In genomic region chr7:3909128-3909527, GRCh38 we compare ENCODE assay signal across 29 cellular contexts.
"Had no signal": no experiment of that assay in that cellular context is flagged by ENCODE, and none has a peak within 500 bp of the region (broad histone marks: within the 10 kb centered on the region; RNA-seq: fewer than 3 reads in every experiment).

No MANE protein-coding gene starts in this region.

- H3K27me3 Mint-ChIP-seq: activated naive CD4-positive, alpha-beta T cell treated with anti-CD3 and anti-CD28 coated beads, Interleukin-2, amount 50 U/mL, for 24 hours; activated naive CD8-positive, alpha-beta T cell treated with anti-CD3 and anti-CD28 coated beads, Interleukin-2, amount 10 ng/mL, durations not matched to agents 7 days and 5 days had no signal

- H3K4me1 ChIP-seq: ascending aorta, SJCRH30 had no signal

- DNase-seq: activated CD4-positive, alpha-beta T cell treated with anti-CD3 and anti-CD28 coated beads, Interleukin-2, amount 10 ng/mL, durations not matched to agents 24 days and 14 days; activated CD4-positive, alpha-beta T cell treated with anti-CD3 and anti-CD28 coated beads, Interleukin-2, amount 50 U/mL, for 4 hours; activated CD8-positive, alpha-beta T cell treated with anti-CD3 and anti-CD28 coated beads for 36 hours; activated gamma-delta T cell; activated naive CD4-positive, alpha-beta T cell treated with Interleukin-2 at 50 U/mL for 16 hours; activated naive CD8-positive, alpha-beta T cell treated with anti-CD3 and anti-CD28 coated beads, Interleukin-2, amount 10 ng/mL, durations not matched to agents 7 days and 5 days; activated T-cell treated with anti-CD3 and anti-CD28 coated beads, Interleukin-2, amount 50 U/mL, for 24 hours; amygdala; MM.1S; MV-4-11; NCI-H1092; NCI-H1436 treated with DMSO at 0.1 percent for 48 hours; NCI-H1694 treated with DMSO at 0.1 percent for 48 hours; NCI-H2029 treated with DMSO at 0.1 percent for 48 hours; NCI-H2107; NCI-H2171 treated with DMSO at 0.1 percent for 48 hours; NCI-H2227 treated with DMSO at 0.1 percent for 48 hours; NCI-H446; NCI-H510A treated with DMSO at 0.1 percent for 48 hours; NCI-H69; SHP77; SJCRH30; T1000 had no signal

- H3K36me3 Mint-ChIP-seq: activated naive CD4-positive, alpha-beta T cell treated with anti-CD3 and anti-CD28 coated beads, Interleukin-2, amount 50 U/mL, for 24 hours; activated naive CD8-positive, alpha-beta T cell treated with anti-CD3 and anti-CD28 coated beads, Interleukin-2, amount 10 ng/mL, durations not matched to agents 7 days and 5 days had no signal

- ATAC-seq: activated CD8-positive, alpha-beta T cell treated with anti-CD3 and anti-CD28 coated beads for 36 hours; Panc1 had no signal

- H3K36me3 ChIP-seq: ascending aorta, cardiac muscle cell, SJCRH30 had no signal

- H3K9me3 ChIP-seq: ascending aorta, SJCRH30 had no signal

- H3K9ac ChIP-seq: KMS-11 had no signal

- H3K27ac ChIP-seq: ascending aorta, cardiac muscle cell, KMS-11, SJCRH30 had no signal

- H3K4me3 Mint-ChIP-seq: activated CD4-positive, alpha-beta T cell treated with anti-CD3 and anti-CD28 coated beads, Interleukin-2, amount 10 ng/mL, durations not matched to agents 24 days and 14 days; activated CD8-positive, alpha-beta T cell treated with anti-CD3 and anti-CD28 coated beads for 36 hours; activated naive CD4-positive, alpha-beta T cell treated with anti-CD3 and anti-CD28 coated beads, Interleukin-2, amount 50 U/mL, for 24 hours; activated naive CD8-positive, alpha-beta T cell treated with anti-CD3 and anti-CD28 coated beads, Interleukin-2, amount 10 ng/mL, durations not matched to agents 7 days and 5 days; activated T-cell treated with anti-CD3 and anti-CD28 coated beads, Interleukin-2, amount 50 U/mL, for 24 hours had no signal

- H3K27me3 ChIP-seq: ascending aorta, cardiac muscle cell, SJCRH30 had no signal

- H3K4me1 Mint-ChIP-seq: activated CD4-positive, alpha-beta T cell treated with anti-CD3 and anti-CD28 coated beads, Interleukin-2, amount 10 ng/mL, durations not matched to agents 24 days and 14 days; activated naive CD4-positive, alpha-beta T cell treated with anti-CD3 and anti-CD28 coated beads, Interleukin-2, amount 50 U/mL, for 24 hours; activated naive CD8-positive, alpha-beta T cell treated with anti-CD3 and anti-CD28 coated beads, Interleukin-2, amount 10 ng/mL, durations not matched to agents 7 days and 5 days had no signal

- H3K4me3 ChIP-seq: ascending aorta, cardiac muscle cell, SJCRH30 had no signal

- H3K4me2 ChIP-seq: KMS-11 had no signal

- H3K9me3 Mint-ChIP-seq: activated CD4-positive, alpha-beta T cell treated with anti-CD3 and anti-CD28 coated beads, Interleukin-2, amount 10 ng/mL, durations not matched to agents 24 days and 14 days; activated CD8-positive, alpha-beta T cell treated with anti-CD3 and anti-CD28 coated beads for 36 hours; activated naive CD4-positive, alpha-beta T cell treated with anti-CD3 and anti-CD28 coated beads, Interleukin-2, amount 50 U/mL, for 24 hours; activated T-cell treated with anti-CD3 and anti-CD28 coated beads, Interleukin-2, amount 50 U/mL, for 24 hours; activated T-helper 2 cell treated with anti-CD3 and anti-CD28 coated beads, Interferon-gamma antibody, Interleukin-2, Interleukin-4, amounts not matched to agents 10 μg/mL and 5 μg/mL and 100 μg/mL, durations not matched to agents 14 hours and 24 hours and 36 hours had no signal

- H3K27ac Mint-ChIP-seq: activated CD4-positive, alpha-beta T cell treated with anti-CD3 and anti-CD28 coated beads, Interleukin-2, amount 10 ng/mL, durations not matched to agents 24 days and 14 days; activated CD8-positive, alpha-beta T cell treated with anti-CD3 and anti-CD28 coated beads for 36 hours; activated naive CD4-positive, alpha-beta T cell treated with anti-CD3 and anti-CD28 coated beads, Interleukin-2, amount 50 U/mL, for 24 hours; activated naive CD8-positive, alpha-beta T cell treated with anti-CD3 and anti-CD28 coated beads, Interleukin-2, amount 10 ng/mL, durations not matched to agents 7 days and 5 days; activated T-cell treated with anti-CD3 and anti-CD28 coated beads, Interleukin-2, amount 50 U/mL, for 24 hours; activated T-helper 2 cell treated with anti-CD3 and anti-CD28 coated beads, Interferon-gamma antibody, Interleukin-2, Interleukin-4, amounts not matched to agents 10 μg/mL and 5 μg/mL and 100 μg/mL, durations not matched to agents 14 hours and 24 hours and 36 hours had no signal
